Comparison of ENCODE assay signal across 8 cellular contexts in the genomic region with DNA sequence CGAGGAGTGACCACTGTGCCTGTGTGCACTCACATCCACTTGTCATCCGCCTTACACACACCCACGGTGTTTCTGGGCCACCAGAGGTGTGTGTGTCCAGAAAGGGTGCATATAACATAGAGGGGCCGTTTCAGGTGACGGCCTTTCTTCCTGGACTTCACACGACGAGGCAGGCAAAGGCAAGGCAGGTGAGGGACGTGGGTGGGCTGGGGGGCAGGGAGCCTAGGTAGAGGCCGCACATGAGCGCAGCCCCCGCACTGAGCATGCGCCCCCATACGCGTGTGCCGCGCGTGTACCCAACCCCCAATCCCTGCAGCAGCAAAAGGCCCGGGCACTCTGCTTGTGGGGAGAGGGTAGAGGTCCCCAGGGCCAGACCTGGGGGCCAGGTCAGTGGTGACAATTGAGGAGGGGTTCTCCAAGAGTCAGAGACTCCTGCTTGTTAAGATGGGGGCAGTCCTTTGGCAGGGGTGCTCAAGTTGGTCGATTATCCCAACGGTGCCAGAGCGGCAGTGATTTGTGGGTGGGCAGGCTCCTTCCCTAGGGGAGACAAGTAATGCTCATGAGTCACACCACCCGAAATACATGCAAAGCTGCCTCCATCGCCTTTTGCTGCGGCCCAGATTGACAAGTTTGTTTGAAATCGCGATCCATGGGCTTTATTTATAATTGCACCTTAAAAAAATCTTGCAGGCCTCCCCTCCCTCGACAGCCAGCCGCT. TPM values are rescaled to one million over a fixed set of nuclear protein-coding genes. Genes with fewer than 3 reads are reported as not detected.
DNase-seq lines count a peak whose midpoint lies in the region; ATAC-seq lines count a peak whose summit lies in the region.

No MANE protein-coding gene starts in this region.

- peaks cover 37 to 62% of the 10 kb centered on the region in 2 donors for H3K4me1 ChIP-seq in muscle layer of duodenum (ENCODE audit: control insufficient read depth in 1 of 2, insufficient read depth in 2 of 2, low read length in 2 of 2)

- H3K9me3 Mint-ChIP-seq in activated CD4-positive, alpha-beta T cell treated with anti-CD3 and anti-CD28 coated beads, Interleukin-2, amount 10 ng/mL, durations not matched to agents 24 days and 14 days: no peaks in the 10 kb centered on the region
- no peaks in the 10 kb centered on the region for H3K9me3 Mint-ChIP-seq in dendritic cell treated with granulocyte-macrophage colony-stimulating factor and Interleukin-4, amounts not matched to agents 40 ng/mL and 50 ng/mL, for 4 days

- no peaks in the 10 kb centered on the region for H3K27me3 ChIP-seq in muscle layer of duodenum (ENCODE audit: low read depth, low read length)

- intact Hi-C loops in activated CD4-positive, alpha-beta T cell treated with anti-CD3 and anti-CD28 coated beads, Interleukin-2, amount 10 ng/mL, durations not matched to agents 24 days and 14 days (cut with micrococcal nuclease): no loop called here
- intact Hi-C loops in dendritic cell treated with granulocyte-macrophage colony-stimulating factor and Interleukin-4, amounts not matched to agents 40 ng/mL and 50 ng/mL, for 4 days (cut with micrococcal nuclease): no loop called here

- peak overlapping the region; percentile 65 to 70 for H3K4me3 ChIP-seq in muscle layer of duodenum (ENCODE audit: low read depth in 1 of 2, low read length in 2 of 2)

- no peak for ATAC-seq in GM19452 (IDR thresholded peaks at IDR 0.05; ENCODE audit: unreplicated experiment)
- no peak for ATAC-seq in HG02798 (IDR thresholded peaks at IDR 0.05; ENCODE audit: poor library complexity, unreplicated experiment)

- no peaks in the 10 kb centered on the region for H3K9me3 ChIP-seq in muscle layer of duodenum (ENCODE audit: control insufficient read depth in 1 of 2, low read length in 2 of 2)

- DNase-seq in activated CD4-positive, alpha-beta T cell treated with anti-CD3 and anti-CD28 coated beads, Interleukin-2, amount 10 ng/mL, durations not matched to agents 24 days and 14 days: no peak
- no peak for DNase-seq in activated CD4-positive, alpha-beta T cell treated with anti-CD3 and anti-CD28 coated beads for 4 hours
- DNase-seq in RKO (ENCODE audit: low spot score) (peak; percentile 92), LoVo (ENCODE audit: low spot score) (no peak)

- peak overlapping the region; percentile 95 for H3K27ac Mint-ChIP-seq in activated CD4-positive, alpha-beta T cell treated with anti-CD3 and anti-CD28 coated beads, Interleukin-2, amount 10 ng/mL, durations not matched to agents 24 days and 14 days
- H3K27ac Mint-ChIP-seq in dendritic cell treated with granulocyte-macrophage colony-stimulating factor and Interleukin-4, amounts not matched to agents 40 ng/mL and 50 ng/mL, for 4 days: peak overlapping the region; percentile 72

- H3K4me3 Mint-ChIP-seq in activated CD4-positive, alpha-beta T cell treated with anti-CD3 and anti-CD28 coated beads, Interleukin-2, amount 10 ng/mL, durations not matched to agents 24 days and 14 days: peak overlapping the region; percentile 92
- peak overlapping the region; percentile 73 for H3K4me3 Mint-ChIP-seq in dendritic cell treated with granulocyte-macrophage colony-stimulating factor and Interleukin-4, amounts not matched to agents 40 ng/mL and 50 ng/mL, for 4 days

- H3K36me3 ChIP-seq in muscle layer of duodenum (ENCODE audit: control insufficient read depth in 1 of 2, insufficient read depth in 2 of 2, low read length in 2 of 2): no peaks in the 10 kb centered on the region

- H3K27me3 Mint-ChIP-seq in activated CD4-positive, alpha-beta T cell treated with anti-CD3 and anti-CD28 coated beads, Interleukin-2, amount 10 ng/mL, durations not matched to agents 24 days and 14 days: no peaks in the 10 kb centered on the region
- H3K27me3 Mint-ChIP-seq in dendritic cell treated with granulocyte-macrophage colony-stimulating factor and Interleukin-4, amounts not matched to agents 40 ng/mL and 50 ng/mL, for 4 days: peaks cover 35% of the 10 kb centered on the region

- peak overlapping the region; percentile 56 for H3K27ac ChIP-seq in muscle layer of duodenum (ENCODE audit: low read length)

- H3K4me1 Mint-ChIP-seq in activated CD4-positive, alpha-beta T cell treated with anti-CD3 and anti-CD28 coated beads, Interleukin-2, amount 10 ng/mL, durations not matched to agents 24 days and 14 days: peaks cover 48% of the 10 kb centered on the region
- peaks cover 74% of the 10 kb centered on the region for H3K4me1 Mint-ChIP-seq in dendritic cell treated with granulocyte-macrophage colony-stimulating factor and Interleukin-4, amounts not matched to agents 40 ng/mL and 50 ng/mL, for 4 days (ENCODE audit: low read depth)

- H3K36me3 Mint-ChIP-seq in activated CD4-positive, alpha-beta T cell treated with anti-CD3 and anti-CD28 coated beads, Interleukin-2, amount 10 ng/mL, durations not matched to agents 24 days and 14 days (ENCODE audit: low read depth): peaks cover 2% of the 10 kb centered on the region
- H3K36me3 Mint-ChIP-seq in dendritic cell treated with granulocyte-macrophage colony-stimulating factor and Interleukin-4, amounts not matched to agents 40 ng/mL and 50 ng/mL, for 4 days (ENCODE audit: low read depth): peaks cover 10% of the 10 kb centered on the region

RNA-seq across cellular contexts. Expression of gene GIT1, which starts 1.0 kb away (rescaled TPM):
- total RNA-seq in activated CD4-positive, alpha-beta T cell treated with anti-CD3 and anti-CD28 coated beads, Interleukin-2, amount 10 ng/mL, durations not matched to agents 24 days and 14 days: 91.3 and 91.4 TPM in 2 replicates

RNA-seq across cellular contexts. Expression of gene ANKRD13B, which starts 2.5 kb away (rescaled TPM):
- 43.1 and 49.8 TPM in 2 replicates for total RNA-seq in activated CD4-positive, alpha-beta T cell treated with anti-CD3 and anti-CD28 coated beads, Interleukin-2, amount 10 ng/mL, durations not matched to agents 24 days and 14 days

RNA-seq across cellular contexts. Expression of gene TP53I13, which starts 21.9 kb away (rescaled TPM):
- 69.7 and 77.9 TPM in 2 replicates for total RNA-seq in activated CD4-positive, alpha-beta T cell treated with anti-CD3 and anti-CD28 coated beads, Interleukin-2, amount 10 ng/mL, durations not matched to agents 24 days and 14 days

RNA-seq across cellular contexts. Expression of gene ABHD15, which starts 23.6 kb away (rescaled TPM):
- total RNA-seq in activated CD4-positive, alpha-beta T cell treated with anti-CD3 and anti-CD28 coated beads, Interleukin-2, amount 10 ng/mL, durations not matched to agents 24 days and 14 days: 20.0 and 20.1 TPM in 2 replicates

RNA-seq across cellular contexts. Expression of gene CORO6, which starts 32.3 kb away (rescaled TPM):
- total RNA-seq in activated CD4-positive, alpha-beta T cell treated with anti-CD3 and anti-CD28 coated beads, Interleukin-2, amount 10 ng/mL, durations not matched to agents 24 days and 14 days: 5.6 and 6.4 TPM in 2 replicates
